In the genomic region with DNA sequence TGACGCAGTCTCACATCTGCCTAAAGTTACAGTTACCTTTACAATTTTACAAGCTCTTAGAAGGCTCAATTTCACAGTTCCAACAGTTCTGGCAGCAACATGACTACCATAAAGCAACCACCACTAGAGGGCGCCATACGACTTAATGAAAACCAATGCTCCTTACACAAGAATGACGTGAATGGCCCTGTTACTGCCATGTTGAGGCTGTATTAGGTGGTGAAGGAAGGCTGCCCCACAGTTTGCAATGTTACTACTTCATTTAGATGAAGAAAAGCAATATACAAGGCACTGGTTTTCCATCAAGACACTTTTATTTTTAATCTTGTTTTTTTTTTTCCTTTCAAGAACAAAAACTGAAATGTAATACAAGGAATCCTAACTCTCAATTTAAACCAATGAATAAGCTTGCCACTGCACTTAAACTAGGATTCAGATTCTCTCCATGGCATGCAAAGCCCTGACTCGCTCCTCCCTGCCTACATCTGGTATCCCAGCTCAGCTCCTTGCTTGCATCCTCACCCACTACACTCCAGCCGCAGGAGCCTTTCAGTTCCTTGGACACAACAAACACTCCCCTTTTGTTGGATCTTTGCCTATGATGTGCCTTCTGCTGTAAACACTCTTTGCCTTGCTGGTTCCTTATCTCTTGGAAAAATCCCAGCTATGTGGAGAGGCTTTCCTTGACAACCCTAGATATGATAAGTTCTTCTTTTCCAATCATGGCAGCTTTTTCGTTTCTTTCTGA, we compare ENCODE assay signal across 1 cellular context.
TF ChIP-seq lines count a peak whose summit lies in the region.

No MANE protein-coding gene starts in this region.

TF ChIP-seq in K562, 482 proteins besides CTCF, POLR2A, EP300 and RAD21 (continued from another document):
- TF ChIP-seq MGA (IDR thresholded peaks at IDR 0.05) = no peak
- no peak for TF ChIP-seq GATAD2B (IDR thresholded peaks at IDR 0.05; ENCODE audit: borderline replicate concordance)
- TF ChIP-seq MTF1 (CRISPR knock-in tag; IDR thresholded peaks at IDR 0.05; ENCODE audit: borderline replicate concordance) = no peak
- 0 out of 2 replicates have a peak, but pooled peaks have one; percentile 35 for TF ChIP-seq SMC3 (conservative IDR thresholded peaks at IDR 0.05; ENCODE audit: insufficient read depth, low read depth, low read length)
- no peak for TF ChIP-seq THRB (CRISPR knock-in tag; conservative IDR thresholded peaks at IDR 0.05)
- no peak for TF ChIP-seq ARNT (IDR thresholded peaks at IDR 0.05)
- no peak for TF ChIP-seq PRDM10 (IDR thresholded peaks at IDR 0.05; ENCODE audit: partially characterized antibody)
- TF ChIP-seq BACH1 (tag; IDR thresholded peaks at IDR 0.05) = no peak
- no peak for TF ChIP-seq ZHX1 (conservative IDR thresholded peaks at IDR 0.05; ENCODE audit: low read length)
- no peak for TF ChIP-seq PHTF2 (CRISPR knock-in tag; IDR thresholded peaks at IDR 0.05)
- no peak for TF ChIP-seq U2AF1 (optimal IDR thresholded peaks at IDR 0.05; ENCODE audit: low read depth, low read length)
- TF ChIP-seq, protein P1, sequence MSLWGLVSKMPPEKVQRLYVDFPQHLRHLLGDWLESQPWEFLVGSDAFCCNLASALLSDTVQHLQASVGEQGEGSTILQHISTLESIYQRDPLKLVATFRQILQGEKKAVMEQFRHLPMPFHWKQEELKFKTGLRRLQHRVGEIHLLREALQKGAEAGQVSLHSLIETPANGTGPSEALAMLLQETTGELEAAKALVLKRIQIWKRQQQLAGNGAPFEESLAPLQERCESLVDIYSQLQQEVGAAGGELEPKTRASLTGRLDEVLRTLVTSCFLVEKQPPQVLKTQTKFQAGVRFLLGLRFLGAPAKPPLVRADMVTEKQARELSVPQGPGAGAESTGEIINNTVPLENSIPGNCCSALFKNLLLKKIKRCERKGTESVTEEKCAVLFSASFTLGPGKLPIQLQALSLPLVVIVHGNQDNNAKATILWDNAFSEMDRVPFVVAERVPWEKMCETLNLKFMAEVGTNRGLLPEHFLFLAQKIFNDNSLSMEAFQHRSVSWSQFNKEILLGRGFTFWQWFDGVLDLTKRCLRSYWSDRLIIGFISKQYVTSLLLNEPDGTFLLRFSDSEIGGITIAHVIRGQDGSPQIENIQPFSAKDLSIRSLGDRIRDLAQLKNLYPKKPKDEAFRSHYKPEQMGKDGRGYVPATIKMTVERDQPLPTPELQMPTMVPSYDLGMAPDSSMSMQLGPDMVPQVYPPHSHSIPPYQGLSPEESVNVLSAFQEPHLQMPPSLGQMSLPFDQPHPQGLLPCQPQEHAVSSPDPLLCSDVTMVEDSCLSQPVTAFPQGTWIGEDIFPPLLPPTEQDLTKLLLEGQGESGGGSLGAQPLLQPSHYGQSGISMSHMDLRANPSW (CRISPR knock-in tag; IDR thresholded peaks at IDR 0.05) = no peak
- TF ChIP-seq XRCC5 (IDR thresholded peaks at IDR 0.05; ENCODE audit: low read depth, low read length) = no peak
